In genomic region chr11:12803086-12803826, GRCh38 we compare ENCODE assay signal across 1 cellular context.
TF ChIP-seq lines count a peak whose summit lies in the region.

No MANE protein-coding gene starts in this region.

TF ChIP-seq in HCT116, 20 proteins besides CTCF, POLR2A, EP300 and RAD21 (continued from another document):
- no peak for TF ChIP-seq FOSL1 (IDR thresholded peaks at IDR 0.05; ENCODE audit: low read depth)
- TF ChIP-seq, protein P1, sequence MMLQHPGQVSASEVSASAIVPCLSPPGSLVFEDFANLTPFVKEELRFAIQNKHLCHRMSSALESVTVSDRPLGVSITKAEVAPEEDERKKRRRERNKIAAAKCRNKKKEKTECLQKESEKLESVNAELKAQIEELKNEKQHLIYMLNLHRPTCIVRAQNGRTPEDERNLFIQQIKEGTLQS (IDR thresholded peaks at IDR 0.05) = no peak
- TF ChIP-seq SIN3A (IDR thresholded peaks at IDR 0.05; ENCODE audit: low read depth) = no peak
- no peak for TF ChIP-seq JUND (IDR thresholded peaks at IDR 0.05)
- no peak for TF ChIP-seq ELF1 (IDR thresholded peaks at IDR 0.05; ENCODE audit: borderline replicate concordance, low read depth)
- TF ChIP-seq POLR2AphosphoS5 (IDR thresholded peaks at IDR 0.05; ENCODE audit: low read depth, low read length) = no peak
- TF ChIP-seq MAX (IDR thresholded peaks at IDR 0.05) = no peak
- no peak for TF ChIP-seq EGR1 (IDR thresholded peaks at IDR 0.05; ENCODE audit: low read depth)
- TF ChIP-seq YY1 (IDR thresholded peaks at IDR 0.05; ENCODE audit: extremely low read depth, insufficient replicate concordance, low read depth, low read length) = no peak
- no peak for TF ChIP-seq CBX3 (IDR thresholded peaks at IDR 0.05; ENCODE audit: low read depth)
